In the genomic region with DNA sequence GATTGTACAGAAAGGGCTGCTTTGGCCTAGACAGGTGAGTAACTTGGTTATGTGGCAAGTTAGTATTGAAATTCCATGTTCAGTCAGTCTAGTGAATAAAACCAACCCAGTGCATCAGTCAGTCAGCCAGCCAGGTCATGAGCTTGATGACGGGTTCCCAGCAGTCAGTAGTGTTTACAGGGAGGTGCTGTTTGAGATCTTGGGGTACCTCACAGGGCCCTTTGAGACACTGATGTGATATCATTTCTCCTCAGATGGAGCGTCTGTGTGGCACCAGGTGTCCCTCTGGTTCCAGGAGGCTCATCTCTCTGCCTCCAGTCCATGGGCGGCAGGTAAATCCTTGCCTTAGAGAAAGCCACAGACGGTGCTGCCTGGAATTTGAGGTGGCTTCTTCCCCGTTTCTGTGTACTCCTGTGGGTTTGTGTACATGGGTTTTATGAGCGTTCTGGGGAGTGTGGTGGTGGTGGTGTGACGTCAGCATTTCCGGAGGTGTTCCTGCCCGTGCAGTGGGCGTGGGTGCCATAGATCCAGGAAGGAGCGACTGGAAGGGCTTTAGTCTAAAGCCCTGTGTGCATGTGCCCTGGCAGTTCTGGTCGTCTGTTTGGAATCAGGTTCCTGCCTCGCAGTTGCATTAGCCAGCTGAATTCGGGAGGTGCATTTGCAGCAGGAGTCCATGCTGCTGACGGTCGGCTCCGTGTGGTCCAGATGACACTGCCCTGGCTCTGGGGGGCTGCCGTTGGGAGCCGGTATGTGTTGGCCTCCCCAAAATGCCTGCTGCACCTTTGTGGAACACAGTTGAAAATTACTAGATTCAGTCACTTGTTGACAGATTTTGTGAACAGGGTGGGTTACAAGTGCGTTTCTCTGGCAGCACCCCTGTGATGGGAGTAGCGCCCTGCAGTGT, we compare ENCODE assay signal across 8 cellular contexts. TPM values are rescaled to one million over a fixed set of nuclear protein-coding genes. Genes with fewer than 3 reads are reported as not detected.
DNase-seq lines count a peak whose midpoint lies in the region; ATAC-seq, FAIRE-seq and TF ChIP-seq lines count a peak whose summit lies in the region.

No MANE protein-coding gene starts in this region.

- peak; percentile 10; the same call in 2 of the 3 replicates for ATAC-seq in DND-41 (ENCODE audit: insufficient read depth, low read depth)
- no peak for ATAC-seq in GM19467 (IDR thresholded peaks at IDR 0.05; ENCODE audit: unreplicated experiment)
- ATAC-seq in GM18519 (IDR thresholded peaks at IDR 0.05; ENCODE audit: low FRiP score, unreplicated experiment), result no peak

- H3K36me3 ChIP-seq in DND-41 (ENCODE audit: insufficient read depth, low read length), result peaks cover 47% of the 10 kb centered on the region
- H3K36me3 ChIP-seq in skeletal muscle satellite cell (ENCODE audit: insufficient read depth, low read length), result peaks cover 11% of the 10 kb centered on the region

- no peaks in the 10 kb centered on the region for H3K27me3 ChIP-seq in DND-41 (ENCODE audit: insufficient read depth, low read length, poor library complexity)
- H3K27me3 ChIP-seq in skeletal muscle satellite cell (ENCODE audit: control insufficient read depth, insufficient read depth, low read length), result no peaks in the 10 kb centered on the region

- no peak overlapping the region for H2AFZ ChIP-seq in DND-41 (ENCODE audit: low read depth, low read length)

- H3K4me1 ChIP-seq in DND-41 (ENCODE audit: insufficient read depth, low read length) (peaks cover 64% of the 10 kb centered on the region), skeletal muscle satellite cell (ENCODE audit: control insufficient read depth, insufficient read depth, low read length) (peaks cover 16% of the 10 kb centered on the region)

- no peak for TF ChIP-seq CTCF in DND-41 (IDR thresholded peaks at IDR 0.05; ENCODE audit: borderline replicate concordance, extremely low read depth, low read length, poor library complexity, severe bottlenecking)

- H3K9me3 ChIP-seq in DND-41 (ENCODE audit: insufficient read depth, low read length, severe bottlenecking) (peaks cover 3% of the 10 kb centered on the region), skeletal muscle satellite cell (replicated peaks; ENCODE audit: low read length) (no peaks in the 10 kb centered on the region)

- H3K4me2 ChIP-seq in DND-41 (ENCODE audit: insufficient read depth, low read length) (peak overlapping the region; percentile 87), skeletal muscle satellite cell (ENCODE audit: low read length) (peak overlapping the region; percentile 91)

- no peaks in the 10 kb centered on the region for H3K9me3 Mint-ChIP-seq in T-helper 2 cell treated with Interferon-gamma antibody and Interleukin-4, amounts not matched to agents 5 μg/mL and 100 μg/mL, for 36 hours

- H3K79me2 ChIP-seq in DND-41 (ENCODE audit: insufficient read depth, low read length), result peaks cover 79% of the 10 kb centered on the region

- H3K4me3 Mint-ChIP-seq in T-helper 2 cell treated with Interferon-gamma antibody and Interleukin-4, amounts not matched to agents 5 μg/mL and 100 μg/mL, for 36 hours, result peak overlapping the region; percentile 90

- H3K27ac ChIP-seq in DND-41 (ENCODE audit: low read length), result peak overlapping the region; percentile 99

- peaks cover 31% of the 10 kb centered on the region for H3K36me3 Mint-ChIP-seq in T-helper 2 cell treated with Interferon-gamma antibody and Interleukin-4, amounts not matched to agents 5 μg/mL and 100 μg/mL, for 36 hours (ENCODE audit: low read depth)

- peak overlapping the region; percentile 89 for H3K9ac ChIP-seq in DND-41 (ENCODE audit: low read depth, low read length)
- H3K9ac ChIP-seq in skeletal muscle satellite cell (ENCODE audit: low read depth, low read length), result no peak overlapping the region

- FAIRE-seq in GM12892 (lab: Jason Lieb, UNC), result no peak

- H3K27me3 Mint-ChIP-seq in T-helper 2 cell treated with Interferon-gamma antibody and Interleukin-4, amounts not matched to agents 5 μg/mL and 100 μg/mL, for 36 hours (ENCODE audit: low read depth), result no peaks in the 10 kb centered on the region

- peaks cover 66% of the 10 kb centered on the region for H4K20me1 ChIP-seq in DND-41 (ENCODE audit: insufficient read depth, low read length)

- H3K27ac Mint-ChIP-seq in T-helper 2 cell treated with Interferon-gamma antibody and Interleukin-4, amounts not matched to agents 5 μg/mL and 100 μg/mL, for 36 hours, result peak overlapping the region; percentile 91

- H3K4me1 Mint-ChIP-seq in T-helper 2 cell treated with Interferon-gamma antibody and Interleukin-4, amounts not matched to agents 5 μg/mL and 100 μg/mL, for 36 hours (ENCODE audit: low read depth), result peaks cover 75% of the 10 kb centered on the region

- DNase-seq in DND-41 (peak; percentile 80), GM12892 (ENCODE audit: insufficient read length) (no peak), globus pallidus (ENCODE audit: low spot score) (no peak)
- peak; percentile 68 for DNase-seq in T-helper 2 cell treated with Interferon-gamma antibody and Interleukin-4, amounts not matched to agents 5 μg/mL and 100 μg/mL, for 36 hours (ENCODE audit: low spot score)
- peak; percentile 82 for DNase-seq in central memory CD4-positive, alpha-beta T cell

- TF ChIP-seq POLR2A in GM12892 (IDR thresholded peaks at IDR 0.05; ENCODE audit: low read depth, low read length), result no peak

- peak overlapping the region; percentile 54 to 94; a peak in 3 of 4 replicates for H3K4me3 ChIP-seq in DND-41 (ENCODE audit: low read depth in 1 of 2, low read length in 2 of 2)
- H3K4me3 ChIP-seq in skeletal muscle satellite cell (ENCODE audit: low read length), result peak overlapping the region; percentile 95

RNA-seq across cellular contexts. Expression of a gene that starts 2.1 kb away (rescaled TPM):
- total RNA-seq in skeletal muscle satellite cell (2012; rRNA removed), result 22.5 and 23.1 TPM in 2 replicates
- 6.8 TPM for polyA plus RNA-seq in GM12892 (2012; ENCODE audit: missing spikeins)

Comparison
In these comparisons a context has a peak if more than half of its experiments do, and no peak if none do; other contexts are left out.
1. DNase-seq: peak in DND-41 (single experiment), T-helper 2 cell treated with Interferon-gamma antibody and Interleukin-4, amounts not matched to agents 5 μg/mL and 100 μg/mL, for 36 hours (single experiment) and central memory CD4-positive, alpha-beta T cell (single experiment); none in GM12892 (single experiment) and globus pallidus (single experiment).